ENCODE assay signal across 20 cellular contexts in the genomic region with DNA sequence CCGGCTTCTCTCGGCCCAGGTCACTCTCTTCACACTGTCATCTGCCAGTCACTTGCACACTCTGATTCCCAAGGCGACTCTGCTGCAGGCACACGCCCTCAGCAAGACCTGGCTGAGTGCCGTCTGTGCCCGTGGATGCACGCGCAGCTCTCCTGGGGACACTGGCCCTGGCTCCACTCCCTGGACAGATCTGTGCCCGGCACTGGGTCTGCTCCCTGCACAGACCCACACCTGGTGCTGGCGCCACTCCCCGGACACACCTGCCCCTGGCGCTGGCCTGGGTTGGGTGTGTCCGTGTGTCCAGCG.
DNase-seq lines count a peak whose midpoint lies in the region; ATAC-seq and TF ChIP-seq lines count a peak whose summit lies in the region.
"Had no signal": no experiment of that assay in that cellular context is flagged by ENCODE, and none has a peak within 500 bp of the region (broad histone marks: within the 10 kb centered on the region; RNA-seq: fewer than 3 reads in every experiment).

No MANE protein-coding gene starts in this region.

- no peak for DNase-seq in T-helper 2 cell treated with Interferon-gamma antibody and Interleukin-4, amounts not matched to agents 5 μg/mL and 100 μg/mL, for 36 hours (ENCODE audit: low spot score)
- no peak for DNase-seq in T-helper 2 cell
- DNase-seq in D341Med (ENCODE audit: low spot score) = peak; percentile 22
- peak; percentile 31 for DNase-seq in endodermal cell
- DNase-seq in spleen = peak; percentile 62
- no peak for DNase-seq in T-cell
- DNase-seq in HAP-1 (ENCODE audit: low spot score in 2 of 2) = no peak
- DNase-seq: 8988T, EL, GF-D8, HFFc6, Kasumi-1, NCI-H1694, NCI-H2081 treated with DMSO at 0.1 percent for 48 hours, NCI-H2171 treated with DMSO at 0.1 percent for 48 hours, NCI-H524 treated with DMSO at 0.1 percent for 48 hours, OCI-M1, Right ventricle myocardium superior had no signal

- peaks cover 26% of the 10 kb centered on the region for H3K4me1 Mint-ChIP-seq in T-helper 2 cell treated with Interferon-gamma antibody and Interleukin-4, amounts not matched to agents 5 μg/mL and 100 μg/mL, for 36 hours (ENCODE audit: low read depth)
- H3K4me1 Mint-ChIP-seq in endodermal cell (no peaks in the 10 kb centered on the region), T-cell (peaks cover 34 to 41% (median 41%) of the 10 kb centered on the region in 3 donors)

- H3K36me3 ChIP-seq in endodermal cell (ENCODE audit: control insufficient read depth, insufficient read depth, low read length) = no peaks in the 10 kb centered on the region
- H3K36me3 ChIP-seq in spleen = no peaks in the 10 kb centered on the region
- H3K36me3 ChIP-seq in HAP-1 (replicated peaks) = no peaks in the 10 kb centered on the region

- H3K9me3 ChIP-seq in endodermal cell (ENCODE audit: control insufficient read depth, low read length) (peaks cover 25% of the 10 kb centered on the region), spleen (peaks cover 0 to 32% (median 26%) of the 10 kb centered on the region in 8 donors), HAP-1 (peaks cover 10% of the 10 kb centered on the region; the same call in 1 of the 2 replicates)

- H3K4me3 ChIP-seq in endodermal cell (ENCODE audit: low read length) (no peak overlapping the region), spleen (no peak overlapping the region), HAP-1 (no peak overlapping the region)
- H3K4me3 ChIP-seq: BLaER1 treated with 17β-estradiol and CSF1 and Interleukin-3, amounts not matched to agents 10 nM and 100 nM had no signal

- intact Hi-C loops in spleen (cut with DNase I; ENCODE audit: low total_unique reads) = no loop called here

- in situ Hi-C loops in HAP-1 (cut with MboI; ENCODE audit: low sequenced_read_pairs) = no loop called here

- no peak for ATAC-seq in T-cell (replicated peaks in 1 of 4)
- ATAC-seq: CD8-positive, alpha-beta T cell had no signal

- TF ChIP-seq CTCF in endodermal cell (conservative IDR thresholded peaks at IDR 0.05) = no peak
- no peak for TF ChIP-seq CTCF in spleen (IDR thresholded peaks at IDR 0.05 in 8 of 11, conservative IDR thresholded peaks at IDR 0.05 in 3 of 11)

- no peaks in the 10 kb centered on the region for H3K4me1 ChIP-seq in endodermal cell (ENCODE audit: control insufficient read depth, insufficient read depth, low read length)
- H3K4me1 ChIP-seq in spleen = peaks cover 0 to 19% (median 1%) of the 10 kb centered on the region in 6 donors
- no peaks in the 10 kb centered on the region for H3K4me1 ChIP-seq in HAP-1

- H3K9me3 Mint-ChIP-seq in T-helper 2 cell treated with Interferon-gamma antibody and Interleukin-4, amounts not matched to agents 5 μg/mL and 100 μg/mL, for 36 hours = peaks cover 24% of the 10 kb centered on the region
- H3K9me3 Mint-ChIP-seq in endodermal cell (peaks cover 26% of the 10 kb centered on the region), T-cell (peaks cover 0 to 12% (median 7%) of the 10 kb centered on the region in 3 donors)

- 92 to 93% methylated on average over 6 to 14 of the region's 14 CpGs for WGBS in endodermal cell (ENCODE audit: insufficient coverage in 1 of 2, insufficient read length in 1 of 2), 2 experiments
- 92 to 98% (median 95%) methylated on average over 8 to 14 of the region's 14 CpGs for WGBS in spleen, 5 donors

- H3K4me3 Mint-ChIP-seq in T-helper 2 cell treated with Interferon-gamma antibody and Interleukin-4, amounts not matched to agents 5 μg/mL and 100 μg/mL, for 36 hours = no peak overlapping the region
- H3K4me3 Mint-ChIP-seq in endodermal cell = no peak overlapping the region
- no peak overlapping the region for H3K4me3 Mint-ChIP-seq in T-cell
- H3K4me3 Mint-ChIP-seq: CD8-positive, alpha-beta T cell; HFFc6 had no signal

- no peaks in the 10 kb centered on the region for H3K27me3 ChIP-seq in endodermal cell (ENCODE audit: control insufficient read depth, insufficient read depth, low read length, poor library complexity, severe bottlenecking)
- H3K27me3 ChIP-seq in spleen (replicated peaks in 1 of 7) = peaks cover 0 to 41% (median 10%) of the 10 kb centered on the region in 7 donors
- peaks cover 3% of the 10 kb centered on the region; the same call in 1 of the 2 replicates for H3K27me3 ChIP-seq in HAP-1 (ENCODE audit: low read depth)
- H3K27me3 ChIP-seq: BLaER1 treated with 17β-estradiol and CSF1 and Interleukin-3, amounts not matched to agents 10 nM and 100 nM had no signal

- H3K27ac Mint-ChIP-seq in T-helper 2 cell treated with Interferon-gamma antibody and Interleukin-4, amounts not matched to agents 5 μg/mL and 100 μg/mL, for 36 hours = peak overlapping the region; percentile 36
- no peak overlapping the region for H3K27ac Mint-ChIP-seq in endodermal cell
- H3K27ac Mint-ChIP-seq in T-cell = peak overlapping the region in 1 of 2 donors; percentile 23
- H3K27ac Mint-ChIP-seq: CD8-positive, alpha-beta T cell; HFFc6 had no signal

- H3K27ac ChIP-seq in endodermal cell (ENCODE audit: low read depth, low read length) (no peak overlapping the region), spleen (no peak overlapping the region)
- H3K27ac ChIP-seq: BLaER1 treated with 17β-estradiol and CSF1 and Interleukin-3, amounts not matched to agents 10 nM and 100 nM had no signal

- no peak overlapping the region for H3K9ac ChIP-seq in endodermal cell (ENCODE audit: extremely low read depth, low read length, poor library complexity, severe bottlenecking)
- H3K9ac ChIP-seq: BLaER1 treated with 17β-estradiol and CSF1 and Interleukin-3, amounts not matched to agents 10 nM and 100 nM had no signal

- no peak for TF ChIP-seq POLR2A in spleen (IDR thresholded peaks at IDR 0.05)

- CTCF ChIA-PET in T-cell (lab: Charles Lee) = no interaction called here

- H3K36me3 Mint-ChIP-seq in T-helper 2 cell treated with Interferon-gamma antibody and Interleukin-4, amounts not matched to agents 5 μg/mL and 100 μg/mL, for 36 hours (ENCODE audit: low read depth) = peaks cover 24% of the 10 kb centered on the region
- H3K36me3 Mint-ChIP-seq in endodermal cell (ENCODE audit: low read depth) (no peaks in the 10 kb centered on the region), T-cell (peaks cover 11% of the 10 kb centered on the region)

- H3K27me3 Mint-ChIP-seq in T-helper 2 cell treated with Interferon-gamma antibody and Interleukin-4, amounts not matched to agents 5 μg/mL and 100 μg/mL, for 36 hours (ENCODE audit: low read depth) = peaks cover 13% of the 10 kb centered on the region
- peaks cover 10% of the 10 kb centered on the region for H3K27me3 Mint-ChIP-seq in endodermal cell (ENCODE audit: insufficient read depth)
- H3K27me3 Mint-ChIP-seq in T-cell = no peaks in the 10 kb centered on the region

- POLR2A ChIA-PET in T-cell (lab: Charles Lee) = no interaction called here

Comparison
In these comparisons a context has a peak if more than half of its experiments do, and no peak if none do; other contexts are left out.
1. DNase-seq: peak in D341Med (single experiment), endodermal cell (single experiment) and spleen (single experiment); none in T-helper 2 cell treated with Interferon-gamma antibody and Interleukin-4, amounts not matched to agents 5 μg/mL and 100 μg/mL, for 36 hours (single experiment), T-helper 2 cell (0 of 5), T-cell (0 of 34) and HAP-1 (0 of 2).